ENCODE assay signal across 8 cellular contexts in the genomic region with DNA sequence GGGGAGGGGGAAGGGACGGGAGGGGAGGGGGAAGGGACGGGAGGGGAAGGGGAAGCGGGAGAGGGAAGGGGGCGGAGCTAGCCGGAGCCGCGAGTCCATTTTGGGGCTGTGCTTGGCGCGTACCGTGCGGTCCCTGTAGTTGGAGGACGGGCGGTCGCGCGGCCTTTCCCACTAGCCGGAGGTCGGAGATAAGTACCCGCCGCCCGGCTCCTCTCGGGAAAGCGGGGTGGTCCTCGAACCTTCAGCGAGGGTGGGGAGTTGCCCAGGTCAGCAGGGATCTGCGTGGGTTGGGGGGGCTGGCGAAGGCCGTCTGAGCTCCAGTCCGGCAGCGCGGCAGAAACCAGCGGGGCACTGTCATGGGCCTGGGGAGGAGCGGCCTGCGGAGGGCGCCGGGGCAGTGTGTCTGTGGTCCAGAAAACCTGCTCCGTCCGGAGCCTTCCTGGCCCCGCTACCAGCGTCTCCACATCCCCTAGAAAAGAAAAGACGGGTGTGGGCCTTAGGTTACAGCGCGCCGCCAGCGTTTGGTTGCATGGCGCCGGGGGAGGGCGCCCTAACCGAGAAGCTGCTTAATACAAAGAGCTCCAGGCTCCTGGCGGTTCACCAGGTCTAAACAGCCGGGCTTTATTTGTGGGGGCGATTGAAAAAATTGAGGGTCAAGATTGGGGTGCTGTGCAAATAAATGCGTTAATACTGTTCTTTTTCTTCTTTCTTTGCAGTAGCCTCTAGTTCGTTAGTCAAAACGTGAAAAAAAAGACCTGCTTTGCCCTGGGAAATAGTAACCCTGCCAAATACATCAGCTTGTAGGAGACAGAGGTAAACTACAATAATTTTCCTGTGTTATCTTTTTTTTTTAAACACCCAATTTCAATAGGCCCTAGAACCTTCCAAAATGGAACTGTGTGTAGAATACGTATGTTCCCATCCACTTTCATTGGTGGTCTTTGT. TPM values are rescaled to one million over a fixed set of nuclear protein-coding genes. Genes with fewer than 3 reads are reported as not detected.
A peak's percentile ranks its signal among the peaks of the same experiment; 100 is the strongest.
DNase-seq lines count a peak whose midpoint lies in the region; ATAC-seq, FAIRE-seq and TF ChIP-seq lines count a peak whose summit lies in the region.

A gene with protein sequence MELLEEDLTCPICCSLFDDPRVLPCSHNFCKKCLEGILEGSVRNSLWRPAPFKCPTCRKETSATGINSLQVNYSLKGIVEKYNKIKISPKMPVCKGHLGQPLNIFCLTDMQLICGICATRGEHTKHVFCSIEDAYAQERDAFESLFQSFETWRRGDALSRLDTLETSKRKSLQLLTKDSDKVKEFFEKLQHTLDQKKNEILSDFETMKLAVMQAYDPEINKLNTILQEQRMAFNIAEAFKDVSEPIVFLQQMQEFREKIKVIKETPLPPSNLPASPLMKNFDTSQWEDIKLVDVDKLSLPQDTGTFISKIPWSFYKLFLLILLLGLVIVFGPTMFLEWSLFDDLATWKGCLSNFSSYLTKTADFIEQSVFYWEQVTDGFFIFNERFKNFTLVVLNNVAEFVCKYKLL (plus strand): TSS at position 92 of the 945 bp plus-strand sequence. CDS start 14,899 bp downstream, outside the sequence.

- H3K27me3 ChIP-seq in left ventricle myocardium inferior (ENCODE audit: low read depth) (no peaks in the 10 kb centered on the region), psoas muscle (ENCODE audit: insufficient read depth in 3 of 3, low read length in 2 of 3) (no peaks in the 10 kb centered on the region)

- H3K27me3 Mint-ChIP-seq in T-helper 1 cell treated with Interleukin-12 subunit alpha and Interleukin-12 subunit beta and Interleukin-4 antibody, amounts not matched to agents 30 μg/mL and 1 μg/mL, for 36 hours (ENCODE audit: low read depth), result no peaks in the 10 kb centered on the region

- intact Hi-C loops in left ventricle myocardium inferior (cut with micrococcal nuclease) (no loop called here), psoas muscle (cut with DNase I) (loop anchor here (2.0 to 10.0 kb wide), 5 partner anchors 70 to 540 kb away; no protein-coding TSS in a partner anchor)

- WGBS in psoas muscle, 3 donors, result 1% methylated on average over 50 to 55 of the region's 56 CpGs

- H3K4me3 Mint-ChIP-seq in T-helper 1 cell treated with Interleukin-12 subunit alpha and Interleukin-12 subunit beta and Interleukin-4 antibody, amounts not matched to agents 30 μg/mL and 1 μg/mL, for 36 hours, result peak within 1 kb of the TSS; percentile 84

- peaks cover 22% of the 10 kb centered on the region for H3K36me3 Mint-ChIP-seq in T-helper 1 cell treated with Interleukin-12 subunit alpha and Interleukin-12 subunit beta and Interleukin-4 antibody, amounts not matched to agents 30 μg/mL and 1 μg/mL, for 36 hours (ENCODE audit: low read depth)

- H3K9me3 ChIP-seq in left ventricle myocardium inferior (replicated peaks) (no peaks in the 10 kb centered on the region), psoas muscle (no peaks in the 10 kb centered on the region)

- peaks cover 65% of the 10 kb centered on the region for H3K4me1 ChIP-seq in left ventricle myocardium inferior
- peaks cover 46% of the 10 kb centered on the region for H3K4me1 ChIP-seq in psoas muscle

- DNase-seq in NCI-H128 (lab: John Stamatoyannopoulos, UW; ENCODE audit: unreplicated experiment) (peak; percentile 75), amygdala (lab: John Stamatoyannopoulos, UW) (peak; percentile 43 to 97 (median 88)), left ventricle myocardium inferior (peak; percentile 92), psoas muscle (peak; percentile 88 to 95), urothelium cell line (ENCODE audit: low spot score) (peak; percentile 75)

- H3K4me1 Mint-ChIP-seq in T-helper 1 cell treated with Interleukin-12 subunit alpha and Interleukin-12 subunit beta and Interleukin-4 antibody, amounts not matched to agents 30 μg/mL and 1 μg/mL, for 36 hours (ENCODE audit: low read depth), result peaks cover 33% of the 10 kb centered on the region

- H3K4me3 ChIP-seq in GM12875 (ENCODE audit: low read depth, low read length) (peak within 1 kb of the TSS; percentile 91), left ventricle myocardium inferior (peak within 1 kb of the TSS; percentile 91), psoas muscle (peak within 1 kb of the TSS; percentile 86)

- ATAC-seq in HG02759 (IDR thresholded peaks at IDR 0.05; ENCODE audit: unreplicated experiment) (peak; percentile 76), psoas muscle (peak; percentile 84 to 88 (median 86))

- no peak for FAIRE-seq in urothelium cell line (lab: Jason Lieb, UNC)

- TF ChIP-seq CTCF in GM12875 (IDR thresholded peaks at IDR 0.05; ENCODE audit: borderline replicate concordance, insufficient read depth, low read depth, low read length) (peak; percentile 79), left ventricle myocardium inferior (IDR thresholded peaks at IDR 0.05; ENCODE audit: borderline replicate concordance) (peak; percentile 75), psoas muscle (IDR thresholded peaks at IDR 0.05) (peak; percentile 73)

- peak within 1 kb of the TSS; percentile 100 for H3K27ac ChIP-seq in left ventricle myocardium inferior (replicated peaks)
- peak within 1 kb of the TSS; percentile 98 for H3K27ac ChIP-seq in psoas muscle

- peaks cover 40% of the 10 kb centered on the region for H3K36me3 ChIP-seq in left ventricle myocardium inferior
- H3K36me3 ChIP-seq in psoas muscle (ENCODE audit: insufficient read depth in 1 of 2, low read depth in 1 of 2), result peaks cover 8 to 57% of the 10 kb centered on the region in 2 donors

- peak within 1 kb of the TSS; percentile 84 for H3K27ac Mint-ChIP-seq in T-helper 1 cell treated with Interleukin-12 subunit alpha and Interleukin-12 subunit beta and Interleukin-4 antibody, amounts not matched to agents 30 μg/mL and 1 μg/mL, for 36 hours

- H3K9me3 Mint-ChIP-seq in T-helper 1 cell treated with Interleukin-12 subunit alpha and Interleukin-12 subunit beta and Interleukin-4 antibody, amounts not matched to agents 30 μg/mL and 1 μg/mL, for 36 hours, result no peaks in the 10 kb centered on the region

RNA-seq across cellular contexts. Expression of the gene that starts here (rescaled TPM):
- total RNA-seq in left ventricle myocardium inferior, result 22.1 TPM
- total RNA-seq in psoas muscle, result 10 to 100 TPM; 14.8 to 25.9 (median 23.0) TPM
- polyA plus RNA-seq in psoas muscle, result 10 to 100 TPM; 14.7 to 20.6 (median 18.3) TPM

Comparison
In these comparisons a context has a peak if more than half of its experiments do, and no peak if none do; other contexts are left out.
1. Peak in every context shown above with its lines: DNase-seq, ATAC-seq, H3K4me3 ChIP-seq and H3K27ac ChIP-seq.